Comparison of ENCODE assay signal across 13 cellular contexts in the genomic region with DNA sequence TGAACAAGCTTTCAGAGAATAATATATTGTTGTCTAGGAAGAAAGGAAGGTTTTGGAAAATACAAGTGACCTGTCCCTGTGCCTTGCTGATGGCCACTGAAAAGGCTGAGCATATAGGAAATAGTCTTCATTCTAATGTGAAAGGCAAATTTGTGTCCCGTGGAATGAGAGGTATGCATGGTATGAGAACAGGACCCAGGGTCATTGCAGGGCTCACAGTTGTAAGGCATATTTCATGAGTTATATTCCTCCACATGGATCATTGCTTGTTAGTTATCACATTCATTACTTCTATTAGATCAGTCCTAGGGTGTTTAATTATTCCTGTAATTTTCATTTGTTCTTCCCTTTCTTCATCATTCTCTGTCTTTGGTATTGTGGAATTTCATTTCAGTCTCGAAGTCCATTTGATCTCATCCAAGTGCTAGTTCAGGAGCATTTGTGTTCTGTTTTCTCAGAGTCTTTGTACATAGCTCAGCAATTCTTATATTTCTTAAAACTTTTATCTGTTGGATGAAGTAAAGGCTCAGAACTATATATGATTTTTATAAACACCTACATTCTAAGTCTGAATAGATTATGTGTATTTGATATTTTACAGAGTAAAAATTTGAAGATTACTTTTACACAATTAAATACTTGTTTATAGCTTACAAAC. TPM values are rescaled to one million over a fixed set of nuclear protein-coding genes. Genes with fewer than 3 reads are reported as not detected.
DNase-seq lines count a peak whose midpoint lies in the region; ATAC-seq, FAIRE-seq and TF ChIP-seq lines count a peak whose summit lies in the region.
"Had no signal": no experiment of that assay in that cellular context is flagged by ENCODE, and none has a peak within 500 bp of the region (broad histone marks: within the 10 kb centered on the region; RNA-seq: fewer than 3 reads in every experiment).

No MANE protein-coding gene starts in this region.

- H3K36me3 Mint-ChIP-seq in HFFc6 (ENCODE audit: low read depth) (peaks cover 16% of the 10 kb centered on the region), astrocyte (ENCODE audit: low read depth, unreplicated experiment) (peaks cover 4% of the 10 kb centered on the region)

- H4K20me1 ChIP-seq in astrocyte (ENCODE audit: insufficient read depth, low read length): no peaks in the 10 kb centered on the region

- H3K4me1 Mint-ChIP-seq in HFFc6 (ENCODE audit: low read depth): peaks cover 22% of the 10 kb centered on the region
- peaks cover 11% of the 10 kb centered on the region for H3K4me1 Mint-ChIP-seq in astrocyte (ENCODE audit: low read depth, unreplicated experiment)

- no peaks in the 10 kb centered on the region for H3K36me3 ChIP-seq in astrocyte (ENCODE audit: insufficient read depth, low read length)
- H3K36me3 ChIP-seq: stomach had no signal

- DNase-seq in HFFc6 (peak; percentile 17), astrocyte (ENCODE audit: low read depth) (peak; percentile 51), iPS-NIHi7 (ENCODE audit: extremely low spot score) (peak; percentile 61), mucosa of gallbladder (ENCODE audit: low spot score) (no peak), NCI-H510A (lab: John Stamatoyannopoulos, UW) (no peak)
- DNase-seq in activated CD4-positive, alpha-beta T cell treated with anti-CD3 and anti-CD28 coated beads for 48 hours: no peak
- DNase-seq: activated naive CD4-positive, alpha-beta T cell treated with Interleukin-2 at 50 U/mL for 16 hours; midbrain; stomach had no signal

- no peak overlapping the region for H3K27ac ChIP-seq in astrocyte (ENCODE audit: low read depth, low read length)
- H3K27ac ChIP-seq: C4-2B, epithelial cell of prostate, stomach had no signal

- ATAC-seq in GM21723 (IDR thresholded peaks at IDR 0.05; ENCODE audit: unreplicated experiment): no peak

- H3K27ac Mint-ChIP-seq in HFFc6 (peak overlapping the region; percentile 8; the same call in 1 of the 2 replicates), astrocyte (ENCODE audit: unreplicated experiment) (peak overlapping the region; percentile 48)

- no peaks in the 10 kb centered on the region for H3K27me3 ChIP-seq in astrocyte (ENCODE audit: insufficient read depth, low read length)
- H3K27me3 ChIP-seq: stomach had no signal

- TF ChIP-seq CTCF in HFFc6 (IDR thresholded peaks at IDR 0.05): no peak
- TF ChIP-seq CTCF in astrocyte (IDR thresholded peaks at IDR 0.05; ENCODE audit: insufficient read depth, low read depth, low read length): no peak

- peak overlapping the region; percentile 11; the same call in 1 of the 2 replicates for H3K4me3 Mint-ChIP-seq in HFFc6
- no peak overlapping the region for H3K4me3 Mint-ChIP-seq in astrocyte (ENCODE audit: unreplicated experiment)

- peak overlapping the region; percentile 66 for H3K4me2 ChIP-seq in astrocyte (ENCODE audit: low read length)

- H3K9me3 Mint-ChIP-seq in HFFc6 (peaks cover 7% of the 10 kb centered on the region), astrocyte (ENCODE audit: unreplicated experiment) (peaks cover 2% of the 10 kb centered on the region)

- H3K9ac ChIP-seq in astrocyte (ENCODE audit: low read length): no peak overlapping the region

- H3K79me2 ChIP-seq in astrocyte (ENCODE audit: insufficient read depth, low read length): no peaks in the 10 kb centered on the region

- H3K4me3 ChIP-seq in astrocyte (ENCODE audit: insufficient read depth, low read depth, low read length): peak overlapping the region; percentile 2
- H3K4me3 ChIP-seq: stomach had no signal

- peaks cover 8% of the 10 kb centered on the region for H3K4me1 ChIP-seq in astrocyte (ENCODE audit: insufficient read depth, low read length)

- FAIRE-seq in A204.1 (lab: Jason Lieb, UNC) (peak; percentile 29), astrocyte (lab: Jason Lieb, UNC) (peak; percentile 72)

- no peaks in the 10 kb centered on the region; the same call in 1 of the 2 replicates for H3K27me3 Mint-ChIP-seq in HFFc6 (ENCODE audit: insufficient read depth)
- no peaks in the 10 kb centered on the region for H3K27me3 Mint-ChIP-seq in astrocyte (ENCODE audit: low read depth, unreplicated experiment)

- no peak overlapping the region for H2AFZ ChIP-seq in astrocyte (ENCODE audit: low read depth, low read length)

- H3K9me3 ChIP-seq in astrocyte (ENCODE audit: insufficient read depth, low read depth, low read length): no peaks in the 10 kb centered on the region

RNA-seq across cellular contexts. Expression of a gene that starts 39.4 kb away (rescaled TPM):
- 10 to 100 TPM; 71.4 to 94.1 (median 82.1) TPM for total RNA-seq in HFFc6 (2021; fragmentation: NEBNext Ultra II Directional; extraction: Animal tissue kit (Norgen Biotek cat#: 25700))
- 91.5 and 107 TPM in 2 replicates for total RNA-seq in astrocyte
- 94.3 TPM for total RNA-seq in mucosa of gallbladder

Comparison
In these comparisons a context has a peak if more than half of its experiments do, and no peak if none do; other contexts are left out.
1. DNase-seq: peak in HFFc6 (single experiment), astrocyte (single experiment) and iPS-NIHi7 (single experiment); none in mucosa of gallbladder (single experiment), NCI-H510A (single experiment) and activated CD4-positive, alpha-beta T cell treated with anti-CD3 and anti-CD28 coated beads for 48 hours (single experiment).